ENCODE assay signal across 18 cellular contexts in the genomic region with DNA sequence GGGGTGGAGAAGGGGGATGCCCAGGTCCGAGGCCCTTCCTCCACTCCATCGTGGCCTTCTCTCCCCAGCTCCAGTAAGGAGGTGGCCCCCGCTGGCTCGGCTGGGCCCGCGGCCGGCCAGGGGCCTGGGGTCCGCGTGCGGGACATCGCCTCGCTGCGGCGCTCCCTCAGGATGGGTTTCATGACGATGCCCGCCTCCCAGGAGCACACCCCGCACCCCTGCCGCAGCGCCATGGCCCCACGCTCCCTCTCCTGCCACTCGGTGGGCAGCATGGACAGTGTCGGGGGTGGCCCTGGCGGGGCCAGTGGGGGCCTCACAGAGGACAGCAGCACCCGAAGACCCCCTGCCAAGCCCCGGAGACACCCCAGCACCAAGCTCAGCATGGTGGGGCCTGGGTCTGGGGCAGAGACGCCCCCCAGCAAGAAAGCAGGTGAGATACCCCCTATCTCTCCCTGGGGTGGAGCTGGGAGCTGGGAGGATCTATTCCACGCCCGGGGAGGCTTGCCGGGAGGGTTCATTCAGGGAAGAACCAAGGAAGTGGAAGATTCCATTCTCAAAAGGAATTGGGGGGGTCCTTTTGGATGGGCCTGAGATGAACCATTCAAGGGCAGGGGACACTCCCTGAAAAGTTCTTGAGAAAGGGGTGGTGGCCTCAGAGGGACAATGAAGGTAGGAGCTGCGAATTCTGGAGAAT. TPM values are rescaled to one million over a fixed set of nuclear protein-coding genes. Genes with fewer than 3 reads are reported as not detected.
A peak's percentile ranks its signal among the peaks of the same experiment; 100 is the strongest.
DNase-seq lines count a peak whose midpoint lies in the region; ATAC-seq, FAIRE-seq and TF ChIP-seq lines count a peak whose summit lies in the region.
"Had no signal": no experiment of that assay in that cellular context is flagged by ENCODE, and none has a peak within 500 bp of the region (broad histone marks: within the 10 kb centered on the region; RNA-seq: fewer than 3 reads in every experiment).

No MANE protein-coding gene starts in this region.

- peak; percentile 28 for ATAC-seq in HCT116
- ATAC-seq in sciatic nerve = no peak
- ATAC-seq: foreskin keratinocyte; left colon; naive thymus-derived CD8-positive, alpha-beta T cell had no signal

- DNase-seq in DMS 273 (lab: John Stamatoyannopoulos, UW; ENCODE audit: unreplicated experiment) (peak; percentile 84), DMS 273 treated with DMSO at 0.1 percent for 48 hours (lab: John Stamatoyannopoulos, UW) (no peak), HCT116 (ENCODE audit: low read depth, low spot score) (no peak), astrocyte of the spinal cord (ENCODE audit: low read depth, low spot score) (peak; percentile 27), midbrain (lab: John Stamatoyannopoulos, UW) (peak; percentile 44), GM12891 (ENCODE audit: insufficient read length, low spot score) (no peak), sciatic nerve (ENCODE audit: low spot score) (no peak), NCI-H446 treated with DMSO at 0.1 percent for 48 hours (lab: John Stamatoyannopoulos, UW) (no peak)
- DNase-seq: activated CD8-positive, alpha-beta memory T cell treated with anti-CD3 and anti-CD28 coated beads for 24 hours; activated naive CD8-positive, alpha-beta T cell treated with anti-CD3 and anti-CD28 coated beads, Interleukin-2, amount 10 ng/mL, durations not matched to agents 7 days and 5 days; left colon; NCI-H2081 treated with DMSO at 0.1 percent for 48 hours; Peyer's patch; trophoblast cell had no signal

- TF ChIP-seq POLR2A in HCT116 (IDR thresholded peaks at IDR 0.05; ENCODE audit: borderline replicate concordance, extremely low read depth, insufficient read depth, insufficient read length) (no peak), GM12891 (IDR thresholded peaks at IDR 0.05; ENCODE audit: low read depth, low read length) (no peak)

- no TSS peak for BruUV-seq in HCT116 (replicated peaks; lab: Mats Ljungman, UMichigan)

- H3K4me3 ChIP-seq in HCT116 (replicated peaks in 1 of 2; ENCODE audit: low read depth in 1 of 2, low read length in 2 of 2) (no peak overlapping the region; a peak in 1 of 4 replicates), astrocyte of the spinal cord (ENCODE audit: low read depth, low read length) (no peak overlapping the region)
- H3K4me3 ChIP-seq: Peyer's patch had no signal

- no peak overlapping the region for H2AFZ ChIP-seq in HCT116 (ENCODE audit: low read depth, low read length, poor library complexity, severe bottlenecking)

- H3K9ac ChIP-seq in HCT116 (ENCODE audit: low read length) = no peak overlapping the region
- H3K9ac ChIP-seq: KMS-11 had no signal

- in situ Hi-C loops in astrocyte of the spinal cord (cut with HindIII; ENCODE audit: low sequenced_read_pairs) = no loop called here

- no peak for FAIRE-seq in GM12891 (lab: Jason Lieb, UNC)

- no peaks in the 10 kb centered on the region for H3K27me3 ChIP-seq in HCT116 (ENCODE audit: insufficient read depth, low read length)
- H3K27me3 ChIP-seq: foreskin keratinocyte, Peyer's patch had no signal

- H3K27ac ChIP-seq in HCT116 (ENCODE audit: low read depth, low read length) = peak overlapping the region; percentile 49; the same call in 1 of the 2 replicates
- H3K27ac ChIP-seq: 22Rv1, foreskin keratinocyte, KMS-11, Peyer's patch had no signal

- H3K36me3 ChIP-seq in HCT116 (ENCODE audit: control insufficient read depth in 1 of 2, insufficient read depth in 2 of 2, low read length in 2 of 2) = no peaks in the 10 kb centered on the region
- H3K36me3 ChIP-seq: Peyer's patch had no signal

- RAD21 ChIA-PET in HCT116 (lab: Charles Lee; ENCODE audit: low non-redundant PET in 1 of 2, low total read pairs in 2 of 2, uncharacterized antibody in 2 of 2, unreplicated experiment in 2 of 2) = no interaction called here

- H3K79me2 ChIP-seq in HCT116 (ENCODE audit: insufficient read depth, low read length) = no peaks in the 10 kb centered on the region

- H4K20me1 ChIP-seq in HCT116 (ENCODE audit: insufficient read depth) = no peaks in the 10 kb centered on the region

- TF ChIP-seq CTCF in HCT116 (IDR thresholded peaks at IDR 0.05 in 2 of 3, conservative IDR thresholded peaks at IDR 0.05 in 1 of 3; ENCODE audit: borderline replicate concordance in 1 of 3, insufficient read depth in 1 of 3, low read depth in 2 of 3, low read length in 2 of 3) (no peak), astrocyte of the spinal cord (IDR thresholded peaks at IDR 0.05; ENCODE audit: low read depth, low read length) (no peak)

- H3K4me2 ChIP-seq in HCT116 (ENCODE audit: low read length) = peak overlapping the region; percentile 59
- H3K4me2 ChIP-seq: KMS-11 had no signal

- H3K9me2 ChIP-seq in HCT116 (ENCODE audit: insufficient read depth) = no peaks in the 10 kb centered on the region

- no peaks in the 10 kb centered on the region for H3K9me3 ChIP-seq in HCT116 (ENCODE audit: control insufficient read depth in 1 of 2, insufficient read depth in 1 of 2, low read depth in 1 of 2, low read length in 2 of 2)
- H3K9me3 ChIP-seq: Peyer's patch had no signal

- intact Hi-C loops in HCT116 (cut with micrococcal nuclease) = no loop called here
- intact Hi-C loops in sciatic nerve (cut with DNase I) = no loop called here

- peaks cover 14 to 48% of the 10 kb centered on the region in 2 experiments for H3K4me1 ChIP-seq in HCT116 (ENCODE audit: control insufficient read depth in 1 of 2, insufficient read depth in 2 of 2, low read length in 2 of 2)
- H3K4me1 ChIP-seq: foreskin keratinocyte had no signal

- CTCF ChIA-PET in HCT116 (lab: Charles Lee) = interaction anchor here (1.0 kb wide), 1 partner anchor 18 kb away, joined by 3 read pairs; no protein-coding TSS in a partner anchor

- no peak for TF ChIP-seq RAD21 in HCT116 (IDR thresholded peaks at IDR 0.05; ENCODE audit: low read depth)

- POLR2A ChIA-PET in HCT116 (lab: Charles Lee) = interaction anchor here (0.9 kb wide), 1 partner anchor 10 kb away, joined by 3 read pairs; no protein-coding TSS in a partner anchor

TF ChIP-seq in HCT116, 20 proteins besides CTCF, POLR2A, EP300 and RAD21:
- TF ChIP-seq POLR2AphosphoS5 (IDR thresholded peaks at IDR 0.05; ENCODE audit: low read depth, low read length) = peak; percentile 22; the same call in 1 of the 2 replicates
- no peak for TF ChIP-seq ZFX (IDR thresholded peaks at IDR 0.05)

TF ChIP-seq in GM12891, 5 proteins besides CTCF, POLR2A, EP300 and RAD21:
- no peak for TF ChIP-seq PAX5 (IDR thresholded peaks at IDR 0.05; ENCODE audit: insufficient read depth, low read length, severe bottlenecking)
- TF ChIP-seq TAF1 (IDR thresholded peaks at IDR 0.05; ENCODE audit: low read depth, low read length) = no peak
- no peak for TF ChIP-seq SPI1 (IDR thresholded peaks at IDR 0.05; ENCODE audit: low read depth, low read length)
- TF ChIP-seq POLR2AphosphoS5 (IDR thresholded peaks at IDR 0.05; ENCODE audit: low read depth, low read length) = no peak
- TF ChIP-seq POU2F2 (IDR thresholded peaks at IDR 0.05; ENCODE audit: low read depth, low read length) = no peak
TF ChIP-seq in GM12891: peak in this region for 0.

RNA-seq across cellular contexts. Expression of a gene that starts 3.2 kb away (rescaled TPM):
- total RNA-seq in HCT116 (2021; ENCODE audit: unreplicated experiment) = 6.7 TPM
- 4.7 and 5.0 TPM in 2 replicates for polyA plus RNA-seq in HCT116 (2012)
- polyA plus RNA-seq in GM12891 (2012; ENCODE audit: low read depth, missing spikeins) = 0.22 TPM
- 9.1 TPM for total RNA-seq in sciatic nerve
- polyA plus RNA-seq: naive thymus-derived CD8-positive, alpha-beta T cell had no signal

RNA-seq across cellular contexts. Expression of a gene that starts 7.9 kb away (rescaled TPM):
- total RNA-seq in HCT116 (2021; ENCODE audit: unreplicated experiment) (36.9 TPM), sciatic nerve (148 TPM)
- 24.9 and 27.4 TPM in 2 replicates for polyA plus RNA-seq in HCT116 (2012)
- polyA plus RNA-seq in GM12891 (2012; ENCODE audit: low read depth, missing spikeins) = 39.4 TPM

RNA-seq across cellular contexts. Expression of a gene that starts 22.8 kb away (rescaled TPM):
- total RNA-seq in HCT116 (2021; ENCODE audit: unreplicated experiment) (1.7 TPM), sciatic nerve (3.6 TPM)
- 1.1 TPM in 2 replicates for polyA plus RNA-seq in HCT116 (2012)
- polyA plus RNA-seq in GM12891 (2012; ENCODE audit: low read depth, missing spikeins) = 1.3 TPM
- total RNA-seq: Peyer's patch had no signal

RNA-seq across cellular contexts. Expression of a gene that starts 50.6 kb away (rescaled TPM):
- total RNA-seq in HCT116 (2021; ENCODE audit: unreplicated experiment) = 68.7 TPM
- polyA plus RNA-seq in HCT116 (2012) = 59.9 and 65.2 TPM in 2 replicates
- 33.4 TPM for polyA plus RNA-seq in GM12891 (2012; ENCODE audit: low read depth, missing spikeins)
- total RNA-seq in sciatic nerve = 25.3 TPM

RNA-seq across cellular contexts. Expression of a gene that starts 52.1 kb away (rescaled TPM):
- 14.0 TPM for total RNA-seq in HCT116 (2021; ENCODE audit: unreplicated experiment)
- polyA plus RNA-seq in HCT116 (2012) = 7.8 and 9.2 TPM in 2 replicates
- 40.0 TPM for polyA plus RNA-seq in GM12891 (2012; ENCODE audit: low read depth, missing spikeins)
- 30.6 TPM for total RNA-seq in sciatic nerve

Comparison
In these comparisons a context has a peak if more than half of its experiments do, and no peak if none do; other contexts are left out.
1. DNase-seq: peak in DMS 273 (single experiment), astrocyte of the spinal cord (single experiment) and midbrain (single experiment); none in DMS 273 treated with DMSO at 0.1 percent for 48 hours (single experiment), HCT116 (single experiment), GM12891 (single experiment), sciatic nerve (single experiment) and NCI-H446 treated with DMSO at 0.1 percent for 48 hours (single experiment).